In the genomic region with DNA sequence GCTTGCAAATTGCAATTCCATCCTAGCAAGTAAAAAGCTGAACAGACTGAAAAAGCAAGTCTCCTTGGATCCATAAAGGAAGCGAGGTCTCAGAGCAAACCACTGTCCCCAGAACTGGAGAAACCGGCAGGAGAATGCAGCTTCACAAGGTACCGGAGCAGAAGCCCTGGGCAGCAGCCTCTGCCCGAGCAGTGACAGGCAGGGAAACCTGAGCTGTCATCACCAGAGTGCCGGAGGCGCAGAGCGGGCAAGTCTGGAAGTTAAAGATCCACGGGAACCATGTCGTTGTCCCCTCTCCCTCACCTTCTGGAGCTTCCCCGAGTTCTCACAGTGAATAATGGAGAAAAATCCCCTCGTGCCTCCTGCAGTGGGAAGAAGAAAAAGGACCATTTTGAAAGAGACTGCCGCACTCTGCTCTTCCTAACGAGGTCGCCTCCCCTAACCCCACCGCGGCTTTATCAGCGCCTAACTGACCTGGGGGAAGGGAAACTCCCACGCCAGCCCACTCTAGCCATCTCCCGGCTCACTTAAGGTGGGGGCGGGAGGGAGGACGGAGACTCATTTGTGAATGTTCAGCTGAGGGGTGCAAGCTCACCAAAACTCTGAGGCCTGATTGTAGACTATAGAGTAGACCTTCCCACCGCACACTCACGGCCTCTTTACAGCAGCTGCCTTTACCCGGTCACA, we compare ENCODE assay signal across 1 cellular context.
TF ChIP-seq lines count a peak whose summit lies in the region.

No MANE protein-coding gene starts in this region.

TF ChIP-seq in K562, 482 proteins besides CTCF, POLR2A, EP300 and RAD21 (continued from another document and continues in another):
- TF ChIP-seq, protein P1, sequence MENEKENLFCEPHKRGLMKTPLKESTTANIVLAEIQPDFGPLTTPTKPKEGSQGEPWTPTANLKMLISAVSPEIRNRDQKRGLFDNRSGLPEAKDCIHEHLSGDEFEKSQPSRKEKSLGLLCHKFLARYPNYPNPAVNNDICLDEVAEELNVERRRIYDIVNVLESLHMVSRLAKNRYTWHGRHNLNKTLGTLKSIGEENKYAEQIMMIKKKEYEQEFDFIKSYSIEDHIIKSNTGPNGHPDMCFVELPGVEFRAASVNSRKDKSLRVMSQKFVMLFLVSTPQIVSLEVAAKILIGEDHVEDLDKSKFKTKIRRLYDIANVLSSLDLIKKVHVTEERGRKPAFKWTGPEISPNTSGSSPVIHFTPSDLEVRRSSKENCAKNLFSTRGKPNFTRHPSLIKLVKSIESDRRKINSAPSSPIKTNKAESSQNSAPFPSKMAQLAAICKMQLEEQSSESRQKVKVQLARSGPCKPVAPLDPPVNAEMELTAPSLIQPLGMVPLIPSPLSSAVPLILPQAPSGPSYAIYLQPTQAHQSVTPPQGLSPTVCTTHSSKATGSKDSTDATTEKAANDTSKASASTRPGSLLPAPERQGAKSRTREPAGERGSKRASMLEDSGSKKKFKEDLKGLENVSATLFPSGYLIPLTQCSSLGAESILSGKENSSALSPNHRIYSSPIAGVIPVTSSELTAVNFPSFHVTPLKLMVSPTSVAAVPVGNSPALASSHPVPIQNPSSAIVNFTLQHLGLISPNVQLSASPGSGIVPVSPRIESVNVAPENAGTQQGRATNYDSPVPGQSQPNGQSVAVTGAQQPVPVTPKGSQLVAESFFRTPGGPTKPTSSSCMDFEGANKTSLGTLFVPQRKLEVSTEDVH (IDR thresholded peaks at IDR 0.05; ENCODE audit: low read depth, partially characterized antibody), result no peak
- TF ChIP-seq ZNF507 (tag; conservative IDR thresholded peaks at IDR 0.05) (no peak), SP2 (IDR thresholded peaks at IDR 0.05; ENCODE audit: extremely low read depth, low read depth, low read length, poor library complexity, severe bottlenecking) (no peak), HIVEP1 (CRISPR knock-in tag; IDR thresholded peaks at IDR 0.05) (no peak), POU5F1 (IDR thresholded peaks at IDR 0.05; ENCODE audit: borderline replicate concordance, low read depth, low read length, partially characterized antibody) (no peak), BMI1 (IDR thresholded peaks at IDR 0.05; ENCODE audit: low read length) (no peak), ZNF12 (CRISPR knock-in tag; IDR thresholded peaks at IDR 0.05) (no peak), HMGXB4 (CRISPR knock-in tag; IDR thresholded peaks at IDR 0.05) (no peak), MTA3 (IDR thresholded peaks at IDR 0.05; ENCODE audit: borderline replicate concordance) (0 out of 2 replicates have a peak, but pooled peaks have one; percentile 66), ZNF384 (IDR thresholded peaks at IDR 0.05; ENCODE audit: low read depth, low read length) (no peak), RFX7 (CRISPR knock-in tag; IDR thresholded peaks at IDR 0.05) (no peak), TSC22D4 (tag; IDR thresholded peaks at IDR 0.05) (no peak), ZHX1 (conservative IDR thresholded peaks at IDR 0.05; ENCODE audit: low read length) (no peak), ZFX (CRISPR knock-in tag; IDR thresholded peaks at IDR 0.05) (no peak), SRSF9 (IDR thresholded peaks at IDR 0.05; ENCODE audit: borderline replicate concordance, low read depth, low read length) (no peak), SRSF1 (IDR thresholded peaks at IDR 0.05; ENCODE audit: low read depth, low read length) (no peak), SIRT6 (IDR thresholded peaks at IDR 0.05; ENCODE audit: low read depth, low read length) (no peak), KDM5B (IDR thresholded peaks at IDR 0.05; ENCODE audit: insufficient replicate concordance, low read depth, low read length) (no peak), MAFF (IDR thresholded peaks at IDR 0.05; ENCODE audit: low read length) (no peak), ZNF224 (CRISPR knock-in tag; IDR thresholded peaks at IDR 0.05) (no peak), GTF2F1 (IDR thresholded peaks at IDR 0.05; ENCODE audit: low read depth, low read length) (no peak), ARID2 (IDR thresholded peaks at IDR 0.05) (no peak), MTF1 (CRISPR knock-in tag; IDR thresholded peaks at IDR 0.05; ENCODE audit: borderline replicate concordance) (no peak), SAP30 (IDR thresholded peaks at IDR 0.05; ENCODE audit: borderline replicate concordance, insufficient read depth, low read depth, low read length, poor library complexity, severe bottlenecking) (no peak), TCFL5 (CRISPR knock-in tag; conservative IDR thresholded peaks at IDR 0.05) (no peak), ARHGAP35 (IDR thresholded peaks at IDR 0.05; ENCODE audit: partially characterized antibody) (no peak), EWSR1 (IDR thresholded peaks at IDR 0.05; ENCODE audit: borderline replicate concordance, low read depth, partially characterized antibody) (no peak), HDAC6 (IDR thresholded peaks at IDR 0.05; ENCODE audit: low read depth, low read length) (no peak), ZNF644 (tag; IDR thresholded peaks at IDR 0.05; ENCODE audit: low read depth) (no peak), U2AF2 (optimal IDR thresholded peaks at IDR 0.05; ENCODE audit: low read depth, low read length) (no peak), ETV5 (CRISPR knock-in tag; IDR thresholded peaks at IDR 0.05; ENCODE audit: low read depth) (no peak), ZNF445 (CRISPR knock-in tag; IDR thresholded peaks at IDR 0.05; ENCODE audit: low read depth) (no peak), ZNF174 (CRISPR knock-in tag; IDR thresholded peaks at IDR 0.05) (no peak), ZNF77 (CRISPR knock-in tag; IDR thresholded peaks at IDR 0.05) (no peak), ADNP (tag; IDR thresholded peaks at IDR 0.05) (no peak), SAFB (IDR thresholded peaks at IDR 0.05; ENCODE audit: borderline replicate concordance, low read depth, low read length) (no peak), BRD4 (IDR thresholded peaks at IDR 0.05) (no peak)
- TF ChIP-seq, protein P2, sequence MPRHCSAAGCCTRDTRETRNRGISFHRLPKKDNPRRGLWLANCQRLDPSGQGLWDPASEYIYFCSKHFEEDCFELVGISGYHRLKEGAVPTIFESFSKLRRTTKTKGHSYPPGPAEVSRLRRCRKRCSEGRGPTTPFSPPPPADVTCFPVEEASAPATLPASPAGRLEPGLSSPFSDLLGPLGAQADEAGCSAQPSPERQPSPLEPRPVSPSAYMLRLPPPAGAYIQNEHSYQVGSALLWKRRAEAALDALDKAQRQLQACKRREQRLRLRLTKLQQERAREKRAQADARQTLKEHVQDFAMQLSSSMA (CRISPR knock-in tag; IDR thresholded peaks at IDR 0.05), result no peak
- TF ChIP-seq, protein P3, sequence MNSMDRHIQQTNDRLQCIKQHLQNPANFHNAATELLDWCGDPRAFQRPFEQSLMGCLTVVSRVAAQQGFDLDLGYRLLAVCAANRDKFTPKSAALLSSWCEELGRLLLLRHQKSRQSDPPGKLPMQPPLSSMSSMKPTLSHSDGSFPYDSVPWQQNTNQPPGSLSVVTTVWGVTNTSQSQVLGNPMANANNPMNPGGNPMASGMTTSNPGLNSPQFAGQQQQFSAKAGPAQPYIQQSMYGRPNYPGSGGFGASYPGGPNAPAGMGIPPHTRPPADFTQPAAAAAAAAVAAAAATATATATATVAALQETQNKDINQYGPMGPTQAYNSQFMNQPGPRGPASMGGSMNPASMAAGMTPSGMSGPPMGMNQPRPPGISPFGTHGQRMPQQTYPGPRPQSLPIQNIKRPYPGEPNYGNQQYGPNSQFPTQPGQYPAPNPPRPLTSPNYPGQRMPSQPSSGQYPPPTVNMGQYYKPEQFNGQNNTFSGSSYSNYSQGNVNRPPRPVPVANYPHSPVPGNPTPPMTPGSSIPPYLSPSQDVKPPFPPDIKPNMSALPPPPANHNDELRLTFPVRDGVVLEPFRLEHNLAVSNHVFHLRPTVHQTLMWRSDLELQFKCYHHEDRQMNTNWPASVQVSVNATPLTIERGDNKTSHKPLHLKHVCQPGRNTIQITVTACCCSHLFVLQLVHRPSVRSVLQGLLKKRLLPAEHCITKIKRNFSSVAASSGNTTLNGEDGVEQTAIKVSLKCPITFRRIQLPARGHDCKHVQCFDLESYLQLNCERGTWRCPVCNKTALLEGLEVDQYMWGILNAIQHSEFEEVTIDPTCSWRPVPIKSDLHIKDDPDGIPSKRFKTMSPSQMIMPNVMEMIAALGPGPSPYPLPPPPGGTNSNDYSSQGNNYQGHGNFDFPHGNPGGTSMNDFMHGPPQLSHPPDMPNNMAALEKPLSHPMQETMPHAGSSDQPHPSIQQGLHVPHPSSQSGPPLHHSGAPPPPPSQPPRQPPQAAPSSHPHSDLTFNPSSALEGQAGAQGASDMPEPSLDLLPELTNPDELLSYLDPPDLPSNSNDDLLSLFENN (IDR thresholded peaks at IDR 0.05; ENCODE audit: low read depth in 2 of 2, low read length in 2 of 2), result peak in 1 of 2 experiments; percentile 38; a peak in 1 of 4 replicates
- TF ChIP-seq, protein P4, sequence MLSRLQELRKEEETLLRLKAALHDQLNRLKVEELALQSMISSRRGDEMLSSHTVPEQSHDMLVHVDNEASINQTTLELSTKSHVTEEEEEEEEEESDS (CRISPR knock-in tag; IDR thresholded peaks at IDR 0.05), result no peak
- TF ChIP-seq, protein P5, sequence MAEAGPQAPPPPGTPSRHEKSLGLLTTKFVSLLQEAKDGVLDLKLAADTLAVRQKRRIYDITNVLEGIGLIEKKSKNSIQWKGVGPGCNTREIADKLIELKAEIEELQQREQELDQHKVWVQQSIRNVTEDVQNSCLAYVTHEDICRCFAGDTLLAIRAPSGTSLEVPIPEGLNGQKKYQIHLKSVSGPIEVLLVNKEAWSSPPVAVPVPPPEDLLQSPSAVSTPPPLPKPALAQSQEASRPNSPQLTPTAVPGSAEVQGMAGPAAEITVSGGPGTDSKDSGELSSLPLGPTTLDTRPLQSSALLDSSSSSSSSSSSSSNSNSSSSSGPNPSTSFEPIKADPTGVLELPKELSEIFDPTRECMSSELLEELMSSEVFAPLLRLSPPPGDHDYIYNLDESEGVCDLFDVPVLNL (CRISPR knock-in tag; IDR thresholded peaks at IDR 0.05; ENCODE audit: low read depth), result no peak
- TF ChIP-seq, protein P6, sequence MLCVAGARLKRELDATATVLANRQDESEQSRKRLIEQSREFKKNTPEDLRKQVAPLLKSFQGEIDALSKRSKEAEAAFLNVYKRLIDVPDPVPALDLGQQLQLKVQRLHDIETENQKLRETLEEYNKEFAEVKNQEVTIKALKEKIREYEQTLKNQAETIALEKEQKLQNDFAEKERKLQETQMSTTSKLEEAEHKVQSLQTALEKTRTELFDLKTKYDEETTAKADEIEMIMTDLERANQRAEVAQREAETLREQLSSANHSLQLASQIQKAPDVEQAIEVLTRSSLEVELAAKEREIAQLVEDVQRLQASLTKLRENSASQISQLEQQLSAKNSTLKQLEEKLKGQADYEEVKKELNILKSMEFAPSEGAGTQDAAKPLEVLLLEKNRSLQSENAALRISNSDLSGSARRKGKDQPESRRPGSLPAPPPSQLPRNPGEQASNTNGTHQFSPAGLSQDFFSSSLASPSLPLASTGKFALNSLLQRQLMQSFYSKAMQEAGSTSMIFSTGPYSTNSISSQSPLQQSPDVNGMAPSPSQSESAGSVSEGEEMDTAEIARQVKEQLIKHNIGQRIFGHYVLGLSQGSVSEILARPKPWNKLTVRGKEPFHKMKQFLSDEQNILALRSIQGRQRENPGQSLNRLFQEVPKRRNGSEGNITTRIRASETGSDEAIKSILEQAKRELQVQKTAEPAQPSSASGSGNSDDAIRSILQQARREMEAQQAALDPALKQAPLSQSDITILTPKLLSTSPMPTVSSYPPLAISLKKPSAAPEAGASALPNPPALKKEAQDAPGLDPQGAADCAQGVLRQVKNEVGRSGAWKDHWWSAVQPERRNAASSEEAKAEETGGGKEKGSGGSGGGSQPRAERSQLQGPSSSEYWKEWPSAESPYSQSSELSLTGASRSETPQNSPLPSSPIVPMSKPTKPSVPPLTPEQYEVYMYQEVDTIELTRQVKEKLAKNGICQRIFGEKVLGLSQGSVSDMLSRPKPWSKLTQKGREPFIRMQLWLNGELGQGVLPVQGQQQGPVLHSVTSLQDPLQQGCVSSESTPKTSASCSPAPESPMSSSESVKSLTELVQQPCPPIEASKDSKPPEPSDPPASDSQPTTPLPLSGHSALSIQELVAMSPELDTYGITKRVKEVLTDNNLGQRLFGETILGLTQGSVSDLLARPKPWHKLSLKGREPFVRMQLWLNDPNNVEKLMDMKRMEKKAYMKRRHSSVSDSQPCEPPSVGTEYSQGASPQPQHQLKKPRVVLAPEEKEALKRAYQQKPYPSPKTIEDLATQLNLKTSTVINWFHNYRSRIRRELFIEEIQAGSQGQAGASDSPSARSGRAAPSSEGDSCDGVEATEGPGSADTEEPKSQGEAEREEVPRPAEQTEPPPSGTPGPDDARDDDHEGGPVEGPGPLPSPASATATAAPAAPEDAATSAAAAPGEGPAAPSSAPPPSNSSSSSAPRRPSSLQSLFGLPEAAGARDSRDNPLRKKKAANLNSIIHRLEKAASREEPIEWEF (CRISPR knock-in tag; IDR thresholded peaks at IDR 0.05), result no peak
